2 cellular contexts compared by ENCODE assay signal in genomic region chr12:130832561-130833209, GRCh38.
TF ChIP-seq lines count a peak whose summit lies in the region.

No MANE protein-coding gene starts in this region.

TF ChIP-seq in K562, 482 proteins besides CTCF, POLR2A, EP300 and RAD21 (continued from another document and continues in another):
- TF ChIP-seq MGA (IDR thresholded peaks at IDR 0.05), result no peak
- peak; percentile 38; the same call in 1 of the 2 replicates for TF ChIP-seq GATAD2A (IDR thresholded peaks at IDR 0.05)
- peak; percentile 9; the same call in 1 of the 2 replicates for TF ChIP-seq GABPB1 (CRISPR knock-in tag; IDR thresholded peaks at IDR 0.05)
- TF ChIP-seq SIN3A (IDR thresholded peaks at IDR 0.05; ENCODE audit: borderline replicate concordance in 2 of 2, control insufficient read depth in 1 of 2, low read depth in 2 of 2, low read length in 2 of 2), result peak in 1 of 2 experiments; percentile 56; a peak in 2 of 4 replicates
- TF ChIP-seq, protein P1, sequence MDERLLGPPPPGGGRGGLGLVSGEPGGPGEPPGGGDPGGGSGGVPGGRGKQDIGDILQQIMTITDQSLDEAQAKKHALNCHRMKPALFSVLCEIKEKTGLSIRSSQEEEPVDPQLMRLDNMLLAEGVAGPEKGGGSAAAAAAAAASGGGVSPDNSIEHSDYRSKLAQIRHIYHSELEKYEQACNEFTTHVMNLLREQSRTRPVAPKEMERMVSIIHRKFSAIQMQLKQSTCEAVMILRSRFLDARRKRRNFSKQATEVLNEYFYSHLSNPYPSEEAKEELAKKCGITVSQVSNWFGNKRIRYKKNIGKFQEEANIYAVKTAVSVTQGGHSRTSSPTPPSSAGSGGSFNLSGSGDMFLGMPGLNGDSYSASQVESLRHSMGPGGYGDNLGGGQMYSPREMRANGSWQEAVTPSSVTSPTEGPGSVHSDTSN (CRISPR knock-in tag; IDR thresholded peaks at IDR 0.05; ENCODE audit: low read depth), result no peak
- TF ChIP-seq, protein P1 (tag; conservative IDR thresholded peaks at IDR 0.05; ENCODE audit: low read depth), result peak; percentile 58
- TF ChIP-seq SAFB (IDR thresholded peaks at IDR 0.05; ENCODE audit: borderline replicate concordance, low read depth, low read length), result 0 out of 2 replicates have a peak, but pooled peaks have one; percentile 35
- peak in 1 of 2 experiments; percentile 88; a peak in 2 of 4 replicates for TF ChIP-seq HDAC1 (IDR thresholded peaks at IDR 0.05)
- TF ChIP-seq RBFOX2 (IDR thresholded peaks at IDR 0.05; ENCODE audit: low read depth, low read length), result peak; percentile 50; the same call in 1 of the 2 replicates
- TF ChIP-seq KLF16 (IDR thresholded peaks at IDR 0.05), result peak; percentile 67; the same call in 1 of the 2 replicates
- no peak for TF ChIP-seq MAZ (CRISPR knock-in tag; conservative IDR thresholded peaks at IDR 0.05 in 1 of 2, IDR thresholded peaks at IDR 0.05 in 1 of 2)

TF ChIP-seq in HepG2, 621 proteins besides CTCF, POLR2A, EP300 and RAD21 (continued from another document):
- TF ChIP-seq CEBPB (IDR thresholded peaks at IDR 0.05; ENCODE audit: borderline replicate concordance, low read depth, low read length), result peak; percentile 93
- TF ChIP-seq GATAD2A (CRISPR knock-in tag; IDR thresholded peaks at IDR 0.05), result 0 out of 2 replicates have a peak, but pooled peaks have one; percentile 13
- TF ChIP-seq, protein P2, sequence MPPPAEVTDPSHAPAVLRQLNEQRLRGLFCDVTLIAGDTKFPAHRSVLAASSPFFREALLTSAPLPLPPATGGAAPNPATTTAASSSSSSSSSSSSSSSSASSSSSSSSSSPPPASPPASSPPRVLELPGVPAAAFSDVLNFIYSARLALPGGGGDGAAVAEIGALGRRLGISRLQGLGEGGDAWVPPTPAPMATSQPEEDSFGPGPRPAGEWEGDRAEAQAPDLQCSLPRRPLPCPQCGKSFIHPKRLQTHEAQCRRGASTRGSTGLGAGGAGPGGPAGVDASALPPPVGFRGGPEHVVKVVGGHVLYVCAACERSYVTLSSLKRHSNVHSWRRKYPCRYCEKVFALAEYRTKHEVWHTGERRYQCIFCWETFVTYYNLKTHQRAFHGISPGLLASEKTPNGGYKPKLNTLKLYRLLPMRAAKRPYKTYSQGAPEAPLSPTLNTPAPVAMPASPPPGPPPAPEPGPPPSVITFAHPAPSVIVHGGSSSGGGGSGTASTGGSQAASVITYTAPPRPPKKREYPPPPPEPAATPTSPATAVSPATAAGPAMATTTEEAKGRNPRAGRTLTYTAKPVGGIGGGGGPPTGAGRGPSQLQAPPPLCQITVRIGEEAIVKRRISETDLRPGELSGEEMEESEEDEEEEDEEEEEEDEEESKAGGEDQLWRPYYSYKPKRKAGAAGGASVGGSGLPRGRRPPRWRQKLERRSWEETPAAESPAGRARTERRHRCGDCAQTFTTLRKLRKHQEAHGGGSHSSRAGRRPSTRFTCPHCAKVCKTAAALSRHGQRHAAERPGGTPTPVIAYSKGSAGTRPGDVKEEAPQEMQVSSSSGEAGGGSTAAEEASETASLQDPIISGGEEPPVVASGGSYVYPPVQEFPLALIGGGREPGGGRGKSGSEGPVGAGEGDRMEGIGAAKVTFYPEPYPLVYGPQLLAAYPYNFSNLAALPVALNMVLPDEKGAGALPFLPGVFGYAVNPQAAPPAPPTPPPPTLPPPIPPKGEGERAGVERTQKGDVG (CRISPR knock-in tag; IDR thresholded peaks at IDR 0.05; ENCODE audit: borderline replicate concordance), result 0 out of 2 replicates have a peak, but pooled peaks have one; percentile 33
- TF ChIP-seq GMEB2 (CRISPR knock-in tag; IDR thresholded peaks at IDR 0.05; ENCODE audit: low read depth), result no peak
- no peak for TF ChIP-seq ARNTL (CRISPR knock-in tag; IDR thresholded peaks at IDR 0.05)
- TF ChIP-seq NBN (conservative IDR thresholded peaks at IDR 0.05), result no peak
- TF ChIP-seq, protein P3, sequence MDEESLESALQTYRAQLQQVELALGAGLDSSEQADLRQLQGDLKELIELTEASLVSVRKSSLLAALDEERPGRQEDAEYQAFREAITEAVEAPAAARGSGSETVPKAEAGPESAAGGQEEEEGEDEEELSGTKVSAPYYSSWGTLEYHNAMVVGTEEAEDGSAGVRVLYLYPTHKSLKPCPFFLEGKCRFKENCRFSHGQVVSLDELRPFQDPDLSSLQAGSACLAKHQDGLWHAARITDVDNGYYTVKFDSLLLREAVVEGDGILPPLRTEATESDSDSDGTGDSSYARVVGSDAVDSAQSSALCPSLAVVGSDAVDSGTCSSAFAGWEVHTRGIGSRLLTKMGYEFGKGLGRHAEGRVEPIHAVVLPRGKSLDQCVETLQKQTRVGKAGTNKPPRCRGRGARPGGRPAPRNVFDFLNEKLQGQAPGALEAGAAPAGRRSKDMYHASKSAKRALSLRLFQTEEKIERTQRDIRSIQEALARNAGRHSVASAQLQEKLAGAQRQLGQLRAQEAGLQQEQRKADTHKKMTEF (CRISPR knock-in tag; IDR thresholded peaks at IDR 0.05), result no peak
- TF ChIP-seq ZNF687 (CRISPR knock-in tag; IDR thresholded peaks at IDR 0.05), result peak; percentile 37; the same call in 1 of the 2 replicates
- no peak for TF ChIP-seq PRPF4 (IDR thresholded peaks at IDR 0.05; ENCODE audit: low read depth, low read length, poor library complexity, severe bottlenecking)
- TF ChIP-seq FOSL2 (CRISPR knock-in tag; IDR thresholded peaks at IDR 0.05), result peak; percentile 55; the same call in 1 of the 2 replicates
- TF ChIP-seq ZUFSP (CRISPR knock-in tag; IDR thresholded peaks at IDR 0.05; ENCODE audit: borderline replicate concordance), result no peak
- TF ChIP-seq HOXA3 (CRISPR knock-in tag; IDR thresholded peaks at IDR 0.05), result peak; percentile 16; the same call in 1 of the 2 replicates
- TF ChIP-seq ZBTB33 (CRISPR knock-in tag; IDR thresholded peaks at IDR 0.05), result peak; percentile 72
- TF ChIP-seq ZSCAN30 (CRISPR knock-in tag; IDR thresholded peaks at IDR 0.05), result no peak
- peak; percentile 84 for TF ChIP-seq CEBPG (CRISPR knock-in tag; IDR thresholded peaks at IDR 0.05)
